ENCODE assay signal across 1 cellular context in genomic region chr4:143251348-143251747, GRCh38.
TF ChIP-seq lines count a peak whose summit lies in the region.

No MANE protein-coding gene starts in this region.

TF ChIP-seq in IMR-90, 13 proteins besides CTCF, POLR2A, EP300 and RAD21 (continued from another document):
- no peak for TF ChIP-seq ELK1 (IDR thresholded peaks at IDR 0.05; ENCODE audit: borderline replicate concordance, low read depth, low read length)
